In genomic region chr2:105575626-105576025, GRCh38 we compare ENCODE assay signal across 12 cellular contexts.
DNase-seq lines count a peak whose midpoint lies in the region; ATAC-seq and TF ChIP-seq lines count a peak whose summit lies in the region.
"Had no signal": no experiment of that assay in that cellular context is flagged by ENCODE, and none has a peak within 500 bp of the region (broad histone marks: within the 10 kb centered on the region; RNA-seq: fewer than 3 reads in every experiment).

No MANE protein-coding gene starts in this region.

- H3K9me3 Mint-ChIP-seq in central memory CD8-positive, alpha-beta T cell = no peaks in the 10 kb centered on the region
- H3K9me3 Mint-ChIP-seq in nephron = no peaks in the 10 kb centered on the region
- H3K9me3 Mint-ChIP-seq in effector memory CD8-positive, alpha-beta T cell = no peaks in the 10 kb centered on the region
- no peaks in the 10 kb centered on the region for H3K9me3 Mint-ChIP-seq in T-cell
- H3K9me3 Mint-ChIP-seq: T-helper 1 cell treated with Interleukin-12 subunit alpha and Interleukin-12 subunit beta and Interleukin-4 antibody, amounts not matched to agents 30 μg/mL and 1 μg/mL, for 36 hours had no signal

- H3K36me3 ChIP-seq in MM.1S (replicated peaks; ENCODE audit: insufficient read depth, low read length) = no peaks in the 10 kb centered on the region
- H3K36me3 ChIP-seq: upper lobe of right lung had no signal

- no peaks in the 10 kb centered on the region for H3K27me3 ChIP-seq in MM.1S (replicated peaks; ENCODE audit: insufficient read depth, low read length)
- H3K27me3 ChIP-seq: upper lobe of right lung had no signal

- H3K9me2 ChIP-seq in MM.1S (replicated peaks; ENCODE audit: insufficient read depth, low read length) = no peaks in the 10 kb centered on the region

- H3K27me3 Mint-ChIP-seq in central memory CD8-positive, alpha-beta T cell = peaks cover 19% of the 10 kb centered on the region
- H3K27me3 Mint-ChIP-seq in nephron (ENCODE audit: low read depth) = peaks cover 21% of the 10 kb centered on the region
- peaks cover 12 to 37% of the 10 kb centered on the region in 2 donors for H3K27me3 Mint-ChIP-seq in effector memory CD8-positive, alpha-beta T cell
- H3K27me3 Mint-ChIP-seq in T-cell = peaks cover 0 to 5% of the 10 kb centered on the region in 2 donors

- peak overlapping the region; percentile 91 for H3K4me2 ChIP-seq in MM.1S (ENCODE audit: low read depth, low read length)

- H2AFZ ChIP-seq in MM.1S (ENCODE audit: low read length) = peak overlapping the region; percentile 77

- H3K27ac ChIP-seq in MM.1S (ENCODE audit: low read length) = peak overlapping the region; percentile 68
- H3K27ac ChIP-seq: upper lobe of right lung had no signal

- H3K4me3 Mint-ChIP-seq in central memory CD8-positive, alpha-beta T cell = no peak overlapping the region
- H3K4me3 Mint-ChIP-seq in nephron (no peak overlapping the region), T-cell (no peak overlapping the region)
- H3K4me3 Mint-ChIP-seq in effector memory CD8-positive, alpha-beta T cell = no peak overlapping the region
- H3K4me3 Mint-ChIP-seq: T-helper 1 cell treated with Interleukin-12 subunit alpha and Interleukin-12 subunit beta and Interleukin-4 antibody, amounts not matched to agents 30 μg/mL and 1 μg/mL, for 36 hours had no signal

- H3K36me3 Mint-ChIP-seq in central memory CD8-positive, alpha-beta T cell (ENCODE audit: insufficient read depth) = peaks cover 6% of the 10 kb centered on the region
- H3K36me3 Mint-ChIP-seq in nephron (ENCODE audit: low read depth) (no peaks in the 10 kb centered on the region), T-cell (no peaks in the 10 kb centered on the region)
- peaks cover 5% of the 10 kb centered on the region for H3K36me3 Mint-ChIP-seq in effector memory CD8-positive, alpha-beta T cell (ENCODE audit: insufficient read depth)

- ATAC-seq in central memory CD8-positive, alpha-beta T cell (replicated peaks; ENCODE audit: extremely low read depth, poor library complexity, severe bottlenecking) = no peak
- no peak for ATAC-seq in effector memory CD8-positive, alpha-beta T cell (replicated peaks)
- ATAC-seq in T-cell (replicated peaks in 1 of 4) = no peak
- ATAC-seq: upper lobe of right lung had no signal

- H3K4me1 ChIP-seq in MM.1S (ENCODE audit: low read length) = peaks cover 30% of the 10 kb centered on the region
- H3K4me1 ChIP-seq: upper lobe of right lung had no signal

- no peaks in the 10 kb centered on the region for H3K9me3 ChIP-seq in MM.1S (replicated peaks; ENCODE audit: insufficient read depth, low read length)
- H3K9me3 ChIP-seq: upper lobe of right lung had no signal

- peaks cover 18% of the 10 kb centered on the region for H3F3A ChIP-seq in MM.1S (ENCODE audit: insufficient read depth, low read length)

- H3K79me2 ChIP-seq in MM.1S (ENCODE audit: low read length) = no peaks in the 10 kb centered on the region

- no peak for TF ChIP-seq CTCF in MM.1S (IDR thresholded peaks at IDR 0.05; ENCODE audit: low read length)
- no peak for TF ChIP-seq CTCF in nephron (IDR thresholded peaks at IDR 0.05; ENCODE audit: unreplicated experiment in 3 of 3)

- peaks cover 14% of the 10 kb centered on the region for H3K4me1 Mint-ChIP-seq in central memory CD8-positive, alpha-beta T cell
- H3K4me1 Mint-ChIP-seq in nephron (peaks cover 16% of the 10 kb centered on the region), T-cell (peaks cover 17 to 25% (median 24%) of the 10 kb centered on the region in 3 donors)
- H3K4me1 Mint-ChIP-seq in effector memory CD8-positive, alpha-beta T cell (ENCODE audit: low read depth in 2 of 2) = peaks cover 7 to 24% of the 10 kb centered on the region in 2 donors

- H3K27ac Mint-ChIP-seq in central memory CD8-positive, alpha-beta T cell (ENCODE audit: low read depth) = peak overlapping the region; percentile 61
- H3K27ac Mint-ChIP-seq in nephron = peak overlapping the region in 2 of 3 experiments; percentile 49 to 61
- no peak overlapping the region for H3K27ac Mint-ChIP-seq in effector memory CD8-positive, alpha-beta T cell
- peak overlapping the region in 1 of 2 donors; percentile 60 for H3K27ac Mint-ChIP-seq in T-cell

- POLR2A ChIA-PET in T-cell (lab: Charles Lee) = no interaction called here

- peak; percentile 24 for DNase-seq in Ammon's horn (ENCODE audit: low spot score)
- DNase-seq in MM.1S = peak; percentile 59
- DNase-seq in central memory CD8-positive, alpha-beta T cell (ENCODE audit: low spot score in 2 of 2) = no peak
- no peak for DNase-seq in hepatic stellate cell (ENCODE audit: low spot score)
- no peak for DNase-seq in superior temporal gyrus (ENCODE audit: extremely low spot score)
- DNase-seq in effector memory CD8-positive, alpha-beta T cell = no peak
- DNase-seq in T-cell = no peak
- DNase-seq: islet precursor cell; stimulated activated CD8-positive, alpha-beta memory T cell treated with anti-CD3 and anti-CD28 coated beads, Interleukin-4, amount 100 ng/mL, for 48 hours; upper lobe of right lung had no signal

- peak overlapping the region; percentile 65 for H3K9ac ChIP-seq in MM.1S (ENCODE audit: low read length)

- CTCF ChIA-PET in T-cell (lab: Charles Lee) = interaction anchor here in 1 of 2 donors (1.4 to 3.3 kb wide), 2 partner anchors 213 to 519 kb away, joined by 5 to 48 read pairs; no protein-coding TSS in a partner anchor

- peak overlapping the region; percentile 57 for H3K4me3 ChIP-seq in MM.1S (ENCODE audit: low read length)
- H3K4me3 ChIP-seq: upper lobe of right lung had no signal

- H4K20me1 ChIP-seq in MM.1S (ENCODE audit: insufficient read depth, low read length) = no peaks in the 10 kb centered on the region

Comparison
In these comparisons a context has a peak if more than half of its experiments do, and no peak if none do; other contexts are left out.
1. DNase-seq: peak in Ammon's horn (single experiment) and MM.1S (single experiment); none in central memory CD8-positive, alpha-beta T cell (0 of 2), hepatic stellate cell (single experiment), superior temporal gyrus (single experiment), effector memory CD8-positive, alpha-beta T cell (0 of 3) and T-cell (0 of 34).
2. H3K27ac Mint-ChIP-seq: peak in central memory CD8-positive, alpha-beta T cell (single experiment) and nephron (2 of 3); none in effector memory CD8-positive, alpha-beta T cell (0 of 2).